In the genomic region with DNA sequence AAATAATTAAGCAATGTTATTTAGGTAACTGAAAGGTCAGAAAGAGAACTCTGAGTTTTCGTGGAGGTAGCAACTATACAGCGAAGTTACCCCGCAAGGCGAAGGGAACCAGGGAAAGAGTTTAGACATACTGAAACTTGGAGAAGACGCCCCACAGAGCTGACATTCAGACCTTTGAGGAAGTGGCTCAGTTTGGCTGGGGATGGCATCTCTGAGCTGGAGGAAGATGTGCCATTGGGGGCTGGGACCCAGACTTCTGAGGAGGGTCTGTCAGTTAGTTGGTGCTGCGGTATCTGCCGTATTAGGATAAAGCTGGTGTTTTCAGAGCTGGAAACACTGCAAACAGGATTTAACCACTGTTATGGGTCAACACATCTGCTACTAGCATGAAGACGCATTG, we compare ENCODE assay signal across 26 cellular contexts.
"Had no signal": no experiment of that assay in that cellular context is flagged by ENCODE, and none has a peak within 500 bp of the region (broad histone marks: within the 10 kb centered on the region; RNA-seq: fewer than 3 reads in every experiment).

No MANE protein-coding gene starts in this region.

- H3K9me3 Mint-ChIP-seq: activated naive CD8-positive, alpha-beta T cell treated with anti-CD3 and anti-CD28 coated beads, Interleukin-2, amount 50 U/mL, for 24 hours; activated T-cell treated with anti-CD3 and anti-CD28 coated beads, Interleukin-2, amount 50 U/mL, for 24 hours; activated T-helper 1 cell treated with anti-CD3 and anti-CD28 coated beads, Interleukin-12 subunit alpha, Interleukin-12 subunit beta, Interleukin-2, Interleukin-4 antibody, amounts not matched to agents 30 ng/mL and 10 ng/mL and 1 ng/mL, durations not matched to agents 14 hours and 24 hours and 36 hours had no signal

- H3K27ac Mint-ChIP-seq: activated CD8-positive, alpha-beta T cell treated with anti-CD3 and anti-CD28 coated beads, Interleukin-2, amount 10 ng/mL, durations not matched to agents 7 days and 5 days; activated naive CD4-positive, alpha-beta T cell treated with anti-CD3 and anti-CD28 coated beads, Interleukin-2, amount 50 U/mL, for 72 hours; activated naive CD8-positive, alpha-beta T cell treated with anti-CD3 and anti-CD28 coated beads, Interleukin-2, amount 50 U/mL, for 24 hours; activated T-cell treated with anti-CD3 and anti-CD28 coated beads, Interleukin-2, amount 50 U/mL, for 24 hours; activated T-helper 1 cell treated with anti-CD3 and anti-CD28 coated beads, Interleukin-12 subunit alpha, Interleukin-12 subunit beta, Interleukin-2, Interleukin-4 antibody, amounts not matched to agents 30 ng/mL and 10 ng/mL and 1 ng/mL, durations not matched to agents 14 hours and 24 hours and 36 hours had no signal

- H3K36me3 Mint-ChIP-seq: activated naive CD4-positive, alpha-beta T cell treated with anti-CD3 and anti-CD28 coated beads, Interleukin-2, amount 50 U/mL, for 72 hours had no signal

- DNase-seq: activated CD4-positive, alpha-beta T cell treated with anti-CD3 and anti-CD28 coated beads for 4 hours; activated CD8-positive, alpha-beta T cell treated with anti-CD3 and anti-CD28 coated beads, Interleukin-2, amount 10 ng/mL, durations not matched to agents 7 days and 5 days; activated effector memory CD4-positive, alpha-beta T cell treated with Interleukin-2 at 50 U/mL for 16 hours; activated naive CD4-positive, alpha-beta T cell treated with Interleukin-2 at 50 U/mL for 16 hours; activated naive CD8-positive, alpha-beta T cell treated with anti-CD3 and anti-CD28 coated beads, Interleukin-2, amount 50 U/mL, for 24 hours; activated T-cell treated with anti-CD3 and anti-CD28 coated beads, Interleukin-2, amount 50 U/mL, for 24 hours; amniotic stem cell; body of pancreas; MG63; NCI-H146; NCI-H1930; NCI-H2107; NCI-H2171 treated with DMSO at 0.1 percent for 48 hours; NCI-H226; NCI-H526; NCI-H774; NK-92 treated with Interleukin-12 subunit alpha and Interleukin-12 subunit beta, amount 100 ng/mL, for 24 hours; PC-9; SJCRH30; SK-N-SH; T-helper 1 cell had no signal

- H3K4me3 ChIP-seq: ascending aorta, body of pancreas, MG63, PC-9, SJCRH30 had no signal

- H3K27me3 Mint-ChIP-seq: activated naive CD8-positive, alpha-beta T cell treated with anti-CD3 and anti-CD28 coated beads, Interleukin-2, amount 50 U/mL, for 24 hours; activated T-cell treated with anti-CD3 and anti-CD28 coated beads, Interleukin-2, amount 50 U/mL, for 24 hours; central memory CD8-positive, alpha-beta T cell had no signal

- H3K4me1 Mint-ChIP-seq: activated naive CD8-positive, alpha-beta T cell treated with anti-CD3 and anti-CD28 coated beads, Interleukin-2, amount 50 U/mL, for 24 hours; central memory CD8-positive, alpha-beta T cell had no signal

- H3K4me3 Mint-ChIP-seq: activated CD8-positive, alpha-beta T cell treated with anti-CD3 and anti-CD28 coated beads, Interleukin-2, amount 10 ng/mL, durations not matched to agents 7 days and 5 days; activated naive CD8-positive, alpha-beta T cell treated with anti-CD3 and anti-CD28 coated beads, Interleukin-2, amount 50 U/mL, for 24 hours; activated T-cell treated with anti-CD3 and anti-CD28 coated beads, Interleukin-2, amount 50 U/mL, for 24 hours; activated T-helper 1 cell treated with anti-CD3 and anti-CD28 coated beads, Interleukin-12 subunit alpha, Interleukin-12 subunit beta, Interleukin-2, Interleukin-4 antibody, amounts not matched to agents 30 ng/mL and 10 ng/mL and 1 ng/mL, durations not matched to agents 14 hours and 24 hours and 36 hours; central memory CD8-positive, alpha-beta T cell had no signal

- ATAC-seq: activated CD4-positive, CD25-positive, alpha-beta regulatory T cell treated with anti-CD3 and anti-CD28 coated beads, Interleukin-2, amount 50 U/mL, for 24 hours; activated CD8-positive, alpha-beta T cell treated with anti-CD3 and anti-CD28 coated beads, Interleukin-2, amount 10 ng/mL, durations not matched to agents 7 days and 5 days; activated naive CD4-positive, alpha-beta T cell treated with anti-CD3 and anti-CD28 coated beads, Interleukin-2, amount 50 U/mL, for 72 hours; activated naive CD8-positive, alpha-beta T cell treated with anti-CD3 and anti-CD28 coated beads, Interleukin-2, amount 50 U/mL, for 24 hours; body of pancreas had no signal
